9 cellular contexts compared by ENCODE assay signal in the genomic region with DNA sequence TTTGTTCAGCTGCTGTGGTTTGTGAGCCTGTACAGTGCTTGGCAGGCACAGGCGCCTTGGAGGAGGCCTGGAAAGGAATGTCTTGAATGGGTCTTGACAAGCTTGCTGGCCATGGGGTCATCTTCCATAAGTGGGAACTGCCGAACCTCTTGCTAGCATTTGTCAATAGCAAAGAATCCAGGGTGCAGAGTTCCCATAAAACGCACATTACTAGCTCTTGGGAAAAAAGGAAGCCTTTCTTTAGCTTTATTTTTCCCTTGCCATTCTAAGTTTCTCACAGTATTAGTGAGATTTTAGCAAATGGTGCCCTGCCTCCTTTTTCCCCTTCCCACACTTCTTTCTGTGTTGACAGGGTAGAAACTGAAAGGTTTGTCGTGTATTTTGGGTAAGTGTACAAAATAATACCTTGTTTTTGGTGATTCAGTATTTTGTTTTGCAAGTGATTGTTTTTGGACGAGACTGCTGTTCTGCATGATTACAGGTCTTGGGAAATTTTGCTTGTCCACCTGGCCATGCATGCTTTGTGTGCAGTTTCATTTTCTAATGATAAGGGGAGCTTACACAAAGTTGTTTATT.
DNase-seq lines count a peak whose midpoint lies in the region; ATAC-seq lines count a peak whose summit lies in the region.
"Had no signal": no experiment of that assay in that cellular context is flagged by ENCODE, and none has a peak within 500 bp of the region (broad histone marks: within the 10 kb centered on the region; RNA-seq: fewer than 3 reads in every experiment).

No MANE protein-coding gene starts in this region.

- intact Hi-C loops in posterior cingulate gyrus (cut with DNase I): no loop called here

- ATAC-seq in GM18867 (IDR thresholded peaks at IDR 0.05; ENCODE audit: unreplicated experiment) (peak; percentile 59), HG02610 (IDR thresholded peaks at IDR 0.05; ENCODE audit: unreplicated experiment) (peak; percentile 77), GM19463 (IDR thresholded peaks at IDR 0.05; ENCODE audit: unreplicated experiment) (no peak)

- DNase-seq in astrocyte of the hippocampus (ENCODE audit: low read depth, low spot score) (peak; percentile 78), posterior cingulate gyrus (peak in 8 of 10 donors; percentile 3 to 82 (median 28)), GM03348 (ENCODE audit: low spot score) (no peak), GM19238 (ENCODE audit: insufficient read length, low spot score) (no peak)
- DNase-seq: cerebellar nuclear complex, NCI-H1694 treated with DMSO at 0.1 percent for 48 hours had no signal

Comparison
In these comparisons a context has a peak if more than half of its experiments do, and no peak if none do; other contexts are left out.
1. DNase-seq: peak in astrocyte of the hippocampus (single experiment) and posterior cingulate gyrus (8 of 10); none in GM03348 (single experiment) and GM19238 (single experiment).